15 cellular contexts compared by ENCODE assay signal in the genomic region with DNA sequence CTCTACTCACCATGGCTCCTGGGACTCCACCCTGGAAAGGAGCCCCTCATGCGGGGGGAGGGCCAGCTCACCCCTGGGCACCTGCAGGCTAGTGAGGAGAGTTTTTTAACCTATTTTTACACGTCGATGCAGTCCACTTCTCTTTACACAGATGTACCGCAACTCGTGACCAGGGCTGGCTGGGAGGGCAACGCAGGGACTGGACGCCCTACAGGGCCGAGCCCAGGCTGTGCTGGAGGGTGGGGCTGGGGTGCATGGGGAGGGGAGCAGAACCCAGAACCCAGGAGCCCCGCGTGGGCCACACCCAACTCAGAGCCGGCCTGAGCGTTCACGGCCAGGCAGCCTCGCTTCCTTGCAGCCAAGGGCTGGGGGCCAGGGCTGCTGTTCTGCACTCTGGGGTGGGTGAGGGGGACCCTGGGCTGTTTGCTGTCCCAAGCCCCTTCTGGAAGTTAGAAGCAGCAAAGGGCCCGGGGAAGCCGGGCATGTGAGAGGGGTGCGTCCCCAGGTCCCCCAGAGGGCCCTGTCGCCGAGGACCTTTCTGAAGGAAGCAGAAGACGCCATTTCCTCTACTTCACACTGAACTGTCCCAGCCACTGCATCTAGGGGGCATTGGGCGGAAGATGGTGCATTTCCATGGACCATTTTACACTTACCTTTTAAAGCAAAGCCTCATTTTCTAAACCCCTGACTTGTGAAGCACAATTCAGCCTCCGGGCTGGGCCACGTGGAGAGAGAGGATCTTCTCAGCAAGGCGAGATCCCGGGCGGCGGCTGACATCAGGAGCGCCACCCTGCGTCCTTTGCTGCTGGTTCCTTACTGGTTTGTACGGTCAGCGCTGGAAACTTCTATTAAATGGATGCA.
DNase-seq lines count a peak whose midpoint lies in the region; ATAC-seq, FAIRE-seq and TF ChIP-seq lines count a peak whose summit lies in the region.
"Had no signal": no experiment of that assay in that cellular context is flagged by ENCODE, and none has a peak within 500 bp of the region (broad histone marks: within the 10 kb centered on the region; RNA-seq: fewer than 3 reads in every experiment).

No MANE protein-coding gene starts in this region.

- TF ChIP-seq EP300 in A549 (IDR thresholded peaks at IDR 0.05): no peak

- no peaks in the 10 kb centered on the region for H3K27me3 ChIP-seq in WERI-Rb-1 (ENCODE audit: insufficient read depth, low read depth, severe bottlenecking)

- TF ChIP-seq POLR2A in A549 (IDR thresholded peaks at IDR 0.05; ENCODE audit: low read length): no peak

- no peak for FAIRE-seq in A549 (lab: Jason Lieb, UNC)
- FAIRE-seq: H54 had no signal

- H3K36me3 ChIP-seq in WERI-Rb-1: no peaks in the 10 kb centered on the region

- POLR2A ChIA-PET in A549 (lab: Yijun Ruan, JAX): no interaction called here

- TF ChIP-seq CTCF in 22Rv1 (IDR thresholded peaks at IDR 0.05): peak; percentile 68
- TF ChIP-seq CTCF in A549 (IDR thresholded peaks at IDR 0.05): peak; percentile 36; the same call in 2 of the 3 replicates
- TF ChIP-seq CTCF in WERI-Rb-1 (IDR thresholded peaks at IDR 0.05; ENCODE audit: low read depth, low read length): no peak

- H3K9me3 ChIP-seq in A549: no peaks in the 10 kb centered on the region
- no peaks in the 10 kb centered on the region for H3K9me3 ChIP-seq in WERI-Rb-1 (ENCODE audit: severe bottlenecking)

- WGBS in A549 (ENCODE audit: missing lambda C conversion rate): 55% methylated on average over 27 of the region's 31 CpGs

- DNase-seq in A549 (ENCODE audit: low read depth in 1 of 2, low spot score in 1 of 2) (peak in 1 of 2 experiments; percentile 65), HuH-7 (ENCODE audit: low spot score) (peak; percentile 73), WERI-Rb-1 (no peak)
- no peak for DNase-seq in activated CD4-positive, alpha-beta T cell treated with anti-CD3 and anti-CD28 coated beads, Interleukin-2, amount 50 U/mL, for 4 hours
- DNase-seq: CD8-positive, alpha-beta memory T cell; Kasumi-1; NCI-H1436 treated with DMSO at 0.1 percent for 48 hours; NCI-H2029 treated with DMSO at 0.1 percent for 48 hours; NCI-H2171 treated with DMSO at 0.1 percent for 48 hours; NCI-H748 treated with DMSO at 0.1 percent for 48 hours; PC-3 had no signal

- peak in 1 of 2 experiments; percentile 47; a peak in 4 of 5 replicates for TF ChIP-seq RAD21 in A549 (conservative IDR thresholded peaks at IDR 0.05 in 1 of 2, IDR thresholded peaks at IDR 0.05 in 1 of 2)

- H3K4me1 ChIP-seq in A549: peaks cover 5% of the 10 kb centered on the region; the same call in 2 of the 3 replicates

- no peak overlapping the region for H3K27ac ChIP-seq in 22Rv1
- no peak overlapping the region for H3K27ac ChIP-seq in A549
- peak overlapping the region; percentile 53 for H3K27ac ChIP-seq in WERI-Rb-1

- no peak overlapping the region for H3K4me2 ChIP-seq in A549

- CTCF ChIA-PET in A549 (lab: Yijun Ruan, JAX): interaction anchor here (1.1 to 1.5 kb wide), 3 partner anchors 20 to 188 kb away, joined by 3 to 4 read pairs (median 3); no protein-coding TSS in a partner anchor

- ATAC-seq in A549: peak; percentile 15 to 60; a peak in 3 of 6 replicates
- ATAC-seq in GM19452 (IDR thresholded peaks at IDR 0.05; ENCODE audit: unreplicated experiment): no peak
- ATAC-seq in HG02870 (IDR thresholded peaks at IDR 0.05; ENCODE audit: unreplicated experiment): no peak
- ATAC-seq: PC-3 had no signal

- no peak overlapping the region for H3K4me3 ChIP-seq in A549
- H3K4me3 ChIP-seq in WERI-Rb-1 (ENCODE audit: low read depth, low read length): peak overlapping the region; percentile 4; the same call in 1 of the 2 replicates

TF ChIP-seq in A549, 52 proteins besides CTCF, POLR2A, EP300 and RAD21:
- TF ChIP-seq SMC3 (IDR thresholded peaks at IDR 0.05) (peak; percentile 45; the same call in 2 of the 3 replicates), MAX (IDR thresholded peaks at IDR 0.05) (peak; percentile 73), HEYL (CRISPR knock-in tag; IDR thresholded peaks at IDR 0.05) (no peak), ZSCAN20 (CRISPR knock-in tag; IDR thresholded peaks at IDR 0.05) (no peak)
- TF ChIP-seq, protein P1, sequence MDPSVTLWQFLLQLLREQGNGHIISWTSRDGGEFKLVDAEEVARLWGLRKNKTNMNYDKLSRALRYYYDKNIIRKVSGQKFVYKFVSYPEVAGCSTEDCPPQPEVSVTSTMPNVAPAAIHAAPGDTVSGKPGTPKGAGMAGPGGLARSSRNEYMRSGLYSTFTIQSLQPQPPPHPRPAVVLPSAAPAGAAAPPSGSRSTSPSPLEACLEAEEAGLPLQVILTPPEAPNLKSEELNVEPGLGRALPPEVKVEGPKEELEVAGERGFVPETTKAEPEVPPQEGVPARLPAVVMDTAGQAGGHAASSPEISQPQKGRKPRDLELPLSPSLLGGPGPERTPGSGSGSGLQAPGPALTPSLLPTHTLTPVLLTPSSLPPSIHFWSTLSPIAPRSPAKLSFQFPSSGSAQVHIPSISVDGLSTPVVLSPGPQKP (IDR thresholded peaks at IDR 0.05; ENCODE audit: low read depth, low read length): no peak
- TF ChIP-seq, protein P2, sequence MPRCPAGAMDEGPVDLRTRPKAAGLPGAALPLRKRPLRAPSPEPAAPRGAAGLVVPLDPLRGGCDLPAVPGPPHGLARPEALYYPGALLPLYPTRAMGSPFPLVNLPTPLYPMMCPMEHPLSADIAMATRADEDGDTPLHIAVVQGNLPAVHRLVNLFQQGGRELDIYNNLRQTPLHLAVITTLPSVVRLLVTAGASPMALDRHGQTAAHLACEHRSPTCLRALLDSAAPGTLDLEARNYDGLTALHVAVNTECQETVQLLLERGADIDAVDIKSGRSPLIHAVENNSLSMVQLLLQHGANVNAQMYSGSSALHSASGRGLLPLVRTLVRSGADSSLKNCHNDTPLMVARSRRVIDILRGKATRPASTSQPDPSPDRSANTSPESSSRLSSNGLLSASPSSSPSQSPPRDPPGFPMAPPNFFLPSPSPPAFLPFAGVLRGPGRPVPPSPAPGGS (IDR thresholded peaks at IDR 0.05): no peak

Comparison
In these comparisons a context has a peak if more than half of its experiments do, and no peak if none do; other contexts are left out.
1. ATAC-seq: peak in A549 (2 of 2); none in GM19452 (single experiment) and HG02870 (single experiment).